Comparison of ENCODE assay signal across 11 cellular contexts in the genomic region with DNA sequence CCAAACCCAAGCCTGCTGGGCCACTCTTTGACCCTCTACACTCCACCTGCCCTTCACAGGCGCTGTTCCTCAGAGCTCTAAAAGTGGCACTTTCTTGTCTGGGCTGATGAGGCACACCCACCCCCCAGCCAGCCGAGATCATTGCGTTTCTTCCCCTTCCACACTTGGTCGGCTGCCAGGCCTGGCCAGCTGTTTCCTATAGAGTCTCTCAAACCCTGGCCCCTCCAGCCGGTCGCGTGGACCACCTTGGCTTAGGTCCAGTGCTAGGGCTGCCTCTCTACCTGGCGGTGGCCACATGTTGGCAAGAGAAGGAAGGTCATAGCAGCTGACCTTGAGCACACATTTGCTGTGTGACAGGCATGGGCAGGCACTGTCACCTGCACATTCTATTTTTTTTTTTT.
DNase-seq lines count a peak whose midpoint lies in the region; ATAC-seq and TF ChIP-seq lines count a peak whose summit lies in the region.
"Had no signal": no experiment of that assay in that cellular context is flagged by ENCODE, and none has a peak within 500 bp of the region (broad histone marks: within the 10 kb centered on the region; RNA-seq: fewer than 3 reads in every experiment).

No MANE protein-coding gene starts in this region.

- peaks cover 28% of the 10 kb centered on the region for H3K36me3 Mint-ChIP-seq in activated CD4-positive, alpha-beta T cell treated with anti-CD3 and anti-CD28 coated beads, Interleukin-2, amount 10 ng/mL, durations not matched to agents 24 days and 14 days (ENCODE audit: low read depth)
- H3K36me3 Mint-ChIP-seq in activated T-helper 17 cell treated with anti-CD3 and anti-CD28 coated beads, Interleukin-2, amount 50 U/mL, for 72 hours (ENCODE audit: low read depth) = peaks cover 68% of the 10 kb centered on the region

- no peak overlapping the region for H3K4me3 Mint-ChIP-seq in activated CD4-positive, alpha-beta T cell treated with anti-CD3 and anti-CD28 coated beads, Interleukin-2, amount 10 ng/mL, durations not matched to agents 24 days and 14 days
- H3K4me3 Mint-ChIP-seq in activated T-helper 17 cell treated with anti-CD3 and anti-CD28 coated beads, Interleukin-2, amount 50 U/mL, for 72 hours = no peak overlapping the region

- intact Hi-C loops in activated CD4-positive, alpha-beta T cell treated with anti-CD3 and anti-CD28 coated beads, Interleukin-2, amount 10 ng/mL, durations not matched to agents 24 days and 14 days (cut with micrococcal nuclease) = no loop called here

- H3K4me3 ChIP-seq in liver (ENCODE audit: low read depth in 1 of 3, low read length in 3 of 3) (no peak overlapping the region), thymus (ENCODE audit: low read length) (no peak overlapping the region)

- no peaks in the 10 kb centered on the region for H3K9me3 Mint-ChIP-seq in activated CD4-positive, alpha-beta T cell treated with anti-CD3 and anti-CD28 coated beads, Interleukin-2, amount 10 ng/mL, durations not matched to agents 24 days and 14 days
- no peaks in the 10 kb centered on the region for H3K9me3 Mint-ChIP-seq in activated T-helper 17 cell treated with anti-CD3 and anti-CD28 coated beads, Interleukin-2, amount 50 U/mL, for 72 hours

- peaks cover 24 to 55% (median 49%) of the 10 kb centered on the region in 4 donors for H3K4me1 ChIP-seq in liver (ENCODE audit: control insufficient read depth in 4 of 4, insufficient read depth in 4 of 4, low read length in 3 of 4)
- no peaks in the 10 kb centered on the region for H3K4me1 ChIP-seq in thymus (ENCODE audit: control insufficient read depth, insufficient read depth, low read length)

- no peak for DNase-seq in activated CD4-positive, alpha-beta T cell treated with anti-CD3 and anti-CD28 coated beads, Interleukin-2, amount 10 ng/mL, durations not matched to agents 24 days and 14 days
- DNase-seq in activated CD4-positive, alpha-beta T cell treated with anti-CD3 and anti-CD28 coated beads, Interleukin-2, amount 50 U/mL, for 4 hours = no peak
- DNase-seq in T-helper 2 cell (no peak), NCI-H1048 (lab: John Stamatoyannopoulos, UW) (no peak)
- DNase-seq: islet precursor cell, Karpas-422, PC-3 had no signal

- no peaks in the 10 kb centered on the region for H3K27me3 Mint-ChIP-seq in activated CD4-positive, alpha-beta T cell treated with anti-CD3 and anti-CD28 coated beads, Interleukin-2, amount 10 ng/mL, durations not matched to agents 24 days and 14 days
- H3K27me3 Mint-ChIP-seq in activated T-helper 17 cell treated with anti-CD3 and anti-CD28 coated beads, Interleukin-2, amount 50 U/mL, for 72 hours = no peaks in the 10 kb centered on the region

- no peak for ATAC-seq in activated T-helper 17 cell treated with anti-CD3 and anti-CD28 coated beads, Interleukin-2, amount 50 U/mL, for 72 hours (replicated peaks)
- no peak for ATAC-seq in GM18861 (IDR thresholded peaks at IDR 0.05; ENCODE audit: unreplicated experiment)
- ATAC-seq: PC-3 had no signal

- H3K9ac ChIP-seq in liver (ENCODE audit: low read depth in 1 of 2, low read length in 2 of 2) = peak overlapping the region in 1 of 2 donors; percentile 1

- no peaks in the 10 kb centered on the region for H3K9me3 ChIP-seq in liver (ENCODE audit: control insufficient read depth in 4 of 4, low read length in 3 of 4)
- H3K9me3 ChIP-seq in thymus (ENCODE audit: control insufficient read depth) = no peaks in the 10 kb centered on the region

- H3K4me1 Mint-ChIP-seq in activated CD4-positive, alpha-beta T cell treated with anti-CD3 and anti-CD28 coated beads, Interleukin-2, amount 10 ng/mL, durations not matched to agents 24 days and 14 days = peaks cover 15% of the 10 kb centered on the region
- peaks cover 9% of the 10 kb centered on the region for H3K4me1 Mint-ChIP-seq in activated T-helper 17 cell treated with anti-CD3 and anti-CD28 coated beads, Interleukin-2, amount 50 U/mL, for 72 hours

- peak overlapping the region; percentile 78 to 88 for H3K27ac ChIP-seq in liver (ENCODE audit: low read depth in 1 of 2, low read length in 2 of 2)
- peak overlapping the region; percentile 8 for H3K27ac ChIP-seq in thymus (ENCODE audit: low read depth)

- peak overlapping the region; percentile 45 for H3K27ac Mint-ChIP-seq in activated CD4-positive, alpha-beta T cell treated with anti-CD3 and anti-CD28 coated beads, Interleukin-2, amount 10 ng/mL, durations not matched to agents 24 days and 14 days
- peak overlapping the region; percentile 73 for H3K27ac Mint-ChIP-seq in activated T-helper 17 cell treated with anti-CD3 and anti-CD28 coated beads, Interleukin-2, amount 50 U/mL, for 72 hours

- H3K27me3 ChIP-seq in liver (ENCODE audit: control insufficient read depth in 4 of 4, insufficient read depth in 4 of 4, low read length in 3 of 4) (no peaks in the 10 kb centered on the region), thymus (ENCODE audit: control insufficient read depth, insufficient read depth) (no peaks in the 10 kb centered on the region)

- peak in 1 of 2 donors; percentile 16 for TF ChIP-seq RAD21 in liver (IDR thresholded peaks at IDR 0.05)

- WGBS in liver = 13% methylated on average over 8 of the region's 8 CpGs
- 46% methylated on average over 8 of the region's 8 CpGs for WGBS in thymus

- no peak for TF ChIP-seq CTCF in liver (IDR thresholded peaks at IDR 0.05; ENCODE audit: low read depth, low read length, missing input control)

- peaks cover 6 to 23% (median 17%) of the 10 kb centered on the region in 4 donors for H3K36me3 ChIP-seq in liver (ENCODE audit: control insufficient read depth in 4 of 4, insufficient read depth in 3 of 4, low read depth in 1 of 4, low read length in 3 of 4)
- peaks cover 60% of the 10 kb centered on the region for H3K36me3 ChIP-seq in thymus (ENCODE audit: control insufficient read depth, insufficient read depth)

TF ChIP-seq in liver, 16 proteins besides CTCF, POLR2A, EP300 and RAD21:
- TF ChIP-seq HNF4G (IDR thresholded peaks at IDR 0.05) (no peak), EGR1 (IDR thresholded peaks at IDR 0.05; ENCODE audit: low read depth in 2 of 2) (no peak), JUND (IDR thresholded peaks at IDR 0.05) (peak in 1 of 2 donors; percentile 26), SP1 (IDR thresholded peaks at IDR 0.05) (peak; percentile 59), RXRA (IDR thresholded peaks at IDR 0.05) (peak; percentile 73 to 82), NR2F2 (IDR thresholded peaks at IDR 0.05) (no peak), YY1 (IDR thresholded peaks at IDR 0.05) (peak; percentile 37), HNF4A (conservative IDR thresholded peaks at IDR 0.05) (peak in 1 of 2 donors; percentile 61)
- TF ChIP-seq, protein P1, sequence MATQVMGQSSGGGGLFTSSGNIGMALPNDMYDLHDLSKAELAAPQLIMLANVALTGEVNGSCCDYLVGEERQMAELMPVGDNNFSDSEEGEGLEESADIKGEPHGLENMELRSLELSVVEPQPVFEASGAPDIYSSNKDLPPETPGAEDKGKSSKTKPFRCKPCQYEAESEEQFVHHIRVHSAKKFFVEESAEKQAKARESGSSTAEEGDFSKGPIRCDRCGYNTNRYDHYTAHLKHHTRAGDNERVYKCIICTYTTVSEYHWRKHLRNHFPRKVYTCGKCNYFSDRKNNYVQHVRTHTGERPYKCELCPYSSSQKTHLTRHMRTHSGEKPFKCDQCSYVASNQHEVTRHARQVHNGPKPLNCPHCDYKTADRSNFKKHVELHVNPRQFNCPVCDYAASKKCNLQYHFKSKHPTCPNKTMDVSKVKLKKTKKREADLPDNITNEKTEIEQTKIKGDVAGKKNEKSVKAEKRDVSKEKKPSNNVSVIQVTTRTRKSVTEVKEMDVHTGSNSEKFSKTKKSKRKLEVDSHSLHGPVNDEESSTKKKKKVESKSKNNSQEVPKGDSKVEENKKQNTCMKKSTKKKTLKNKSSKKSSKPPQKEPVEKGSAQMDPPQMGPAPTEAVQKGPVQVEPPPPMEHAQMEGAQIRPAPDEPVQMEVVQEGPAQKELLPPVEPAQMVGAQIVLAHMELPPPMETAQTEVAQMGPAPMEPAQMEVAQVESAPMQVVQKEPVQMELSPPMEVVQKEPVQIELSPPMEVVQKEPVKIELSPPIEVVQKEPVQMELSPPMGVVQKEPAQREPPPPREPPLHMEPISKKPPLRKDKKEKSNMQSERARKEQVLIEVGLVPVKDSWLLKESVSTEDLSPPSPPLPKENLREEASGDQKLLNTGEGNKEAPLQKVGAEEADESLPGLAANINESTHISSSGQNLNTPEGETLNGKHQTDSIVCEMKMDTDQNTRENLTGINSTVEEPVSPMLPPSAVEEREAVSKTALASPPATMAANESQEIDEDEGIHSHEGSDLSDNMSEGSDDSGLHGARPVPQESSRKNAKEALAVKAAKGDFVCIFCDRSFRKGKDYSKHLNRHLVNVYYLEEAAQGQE (IDR thresholded peaks at IDR 0.05) = no peak
- TF ChIP-seq, protein P2, sequence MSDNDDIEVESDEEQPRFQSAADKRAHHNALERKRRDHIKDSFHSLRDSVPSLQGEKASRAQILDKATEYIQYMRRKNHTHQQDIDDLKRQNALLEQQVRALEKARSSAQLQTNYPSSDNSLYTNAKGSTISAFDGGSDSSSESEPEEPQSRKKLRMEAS (IDR thresholded peaks at IDR 0.05) = peak; percentile 64
- TF ChIP-seq, protein P3, sequence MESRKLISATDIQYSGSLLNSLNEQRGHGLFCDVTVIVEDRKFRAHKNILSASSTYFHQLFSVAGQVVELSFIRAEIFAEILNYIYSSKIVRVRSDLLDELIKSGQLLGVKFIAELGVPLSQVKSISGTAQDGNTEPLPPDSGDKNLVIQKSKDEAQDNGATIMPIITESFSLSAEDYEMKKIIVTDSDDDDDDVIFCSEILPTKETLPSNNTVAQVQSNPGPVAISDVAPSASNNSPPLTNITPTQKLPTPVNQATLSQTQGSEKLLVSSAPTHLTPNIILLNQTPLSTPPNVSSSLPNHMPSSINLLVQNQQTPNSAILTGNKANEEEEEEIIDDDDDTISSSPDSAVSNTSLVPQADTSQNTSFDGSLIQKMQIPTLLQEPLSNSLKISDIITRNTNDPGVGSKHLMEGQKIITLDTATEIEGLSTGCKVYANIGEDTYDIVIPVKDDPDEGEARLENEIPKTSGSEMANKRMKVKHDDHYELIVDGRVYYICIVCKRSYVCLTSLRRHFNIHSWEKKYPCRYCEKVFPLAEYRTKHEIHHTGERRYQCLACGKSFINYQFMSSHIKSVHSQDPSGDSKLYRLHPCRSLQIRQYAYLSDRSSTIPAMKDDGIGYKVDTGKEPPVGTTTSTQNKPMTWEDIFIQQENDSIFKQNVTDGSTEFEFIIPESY (IDR thresholded peaks at IDR 0.05) = no peak
